ENCODE assay signal across 23 cellular contexts in genomic region chr3:152771120-152771519, GRCh38.
"Had no signal": no experiment of that assay in that cellular context is flagged by ENCODE, and none has a peak within 500 bp of the region (broad histone marks: within the 10 kb centered on the region; RNA-seq: fewer than 3 reads in every experiment).

No MANE protein-coding gene starts in this region.

- H3K4me1 ChIP-seq: SJSA1 had no signal

- FAIRE-seq: RCC 7860 had no signal

- H3K27ac ChIP-seq: SJSA1, SK-N-MC had no signal

- DNase-seq: KBM-7, MG63, NCI-H1092, NCI-H1105 treated with DMSO at 0.1 percent for 48 hours, NCI-H1417 treated with DMSO at 0.1 percent for 48 hours, NCI-H146, NCI-H1694 treated with DMSO at 0.1 percent for 48 hours, NCI-H1930, NCI-H2081, NCI-H2107, NCI-H2171, NCI-H226, NCI-H446, NCI-H510A, NCI-H524 treated with DMSO at 0.1 percent for 48 hours, NCI-H69, NCI-H774, Right ventricle myocardium superior, RPMI8226, SIG-M5 had no signal

- H3K9me3 ChIP-seq: MG63, SJSA1 had no signal

- H3K4me3 ChIP-seq: MG63, SJSA1, SK-N-MC had no signal

- H3K36me3 ChIP-seq: MG63, SJSA1 had no signal

- H3K27me3 ChIP-seq: MG63, SJSA1 had no signal
